1 cellular context compared by ENCODE assay signal in genomic region chr1:156499194-156499702, GRCh38.
TF ChIP-seq lines count a peak whose summit lies in the region.

No MANE protein-coding gene starts in this region.

TF ChIP-seq in GM23338, 12 proteins besides CTCF, POLR2A, EP300 and RAD21 (continued from another document):
- TF ChIP-seq ZNF114 (CRISPR knock-in tag; IDR thresholded peaks at IDR 0.05) (no peak), EZH2phosphoT487 (IDR thresholded peaks at IDR 0.05; ENCODE audit: unreplicated experiment) (no peak)
